ENCODE assay signal across 22 cellular contexts in the genomic region with DNA sequence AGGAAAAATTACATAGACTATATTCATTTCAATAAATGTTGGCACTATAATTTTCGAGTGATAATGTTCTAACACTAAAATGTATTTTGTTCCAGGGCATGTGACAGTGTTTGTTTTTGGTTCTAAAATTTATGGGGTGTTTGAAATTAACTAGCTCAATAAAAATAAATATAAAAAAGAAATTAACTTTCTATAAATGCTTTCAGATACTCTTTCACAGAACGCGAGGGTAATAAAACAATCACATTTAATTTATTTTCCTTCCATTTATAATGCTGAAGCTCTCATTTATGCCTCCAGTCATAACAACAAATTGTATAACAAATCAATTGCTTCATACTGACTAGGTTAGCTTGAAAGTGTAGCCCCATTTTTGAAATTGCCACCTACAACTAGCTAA.
A peak's percentile ranks its signal among the peaks of the same experiment; 100 is the strongest.
DNase-seq lines count a peak whose midpoint lies in the region; ATAC-seq, FAIRE-seq and TF ChIP-seq lines count a peak whose summit lies in the region.
"Had no signal": no experiment of that assay in that cellular context is flagged by ENCODE, and none has a peak within 500 bp of the region (broad histone marks: within the 10 kb centered on the region; RNA-seq: fewer than 3 reads in every experiment).

No MANE protein-coding gene starts in this region.

- H3K27ac Mint-ChIP-seq in Calu3 (ENCODE audit: unreplicated experiment): peak overlapping the region; percentile 90
- H3K27ac Mint-ChIP-seq: B cell; CD4-positive, alpha-beta T cell; CD8-positive, alpha-beta T cell had no signal

- no TSS peak for BruUV-seq in Calu3 (replicated peaks; lab: Mats Ljungman, UMichigan)
- no TSS peak for BruUV-seq in PC-3 (replicated peaks; lab: Mats Ljungman, UMichigan)

- no peaks in the 10 kb centered on the region for H3K9me3 ChIP-seq in HEK293 (ENCODE audit: control insufficient read depth, insufficient read depth, low read depth, low read length)
- H3K9me3 ChIP-seq in PC-3 (ENCODE audit: low read length): no peaks in the 10 kb centered on the region
- no peaks in the 10 kb centered on the region for H3K9me3 ChIP-seq in pancreas
- H3K9me3 ChIP-seq: A549; BLaER1 treated with 17β-estradiol and CSF1 and Interleukin-3, amounts not matched to agents 10 nM and 100 nM; Caco-2 had no signal

- H3K79me2 ChIP-seq in PC-3 (ENCODE audit: low read length): no peaks in the 10 kb centered on the region

- ATAC-seq in PC-3 (no peak), pancreas (no peak), GM19395 (IDR thresholded peaks at IDR 0.05; ENCODE audit: unreplicated experiment) (no peak), GM18870 (IDR thresholded peaks at IDR 0.05; ENCODE audit: unreplicated experiment) (no peak)
- ATAC-seq: A549; CD8-positive, alpha-beta T cell had no signal

- H3K27ac ChIP-seq in HEK293 (ENCODE audit: extremely low read depth, low read depth, low read length): no peak overlapping the region
- H3K27ac ChIP-seq in PC-3 (ENCODE audit: low read length): no peak overlapping the region
- H3K27ac ChIP-seq in pancreas: no peak overlapping the region
- H3K27ac ChIP-seq: A549; BLaER1 treated with 17β-estradiol and CSF1 and Interleukin-3, amounts not matched to agents 10 nM and 100 nM; C4-2B had no signal

- peaks cover 8% of the 10 kb centered on the region for H3K4me1 Mint-ChIP-seq in Calu3 (ENCODE audit: low read depth, unreplicated experiment)
- H3K4me1 Mint-ChIP-seq: B cell had no signal

- H3K4me2 ChIP-seq in PC-3 (ENCODE audit: low read length): peak overlapping the region; percentile 68
- H3K4me2 ChIP-seq: A549; BLaER1 treated with 17β-estradiol and CSF1 and Interleukin-3, amounts not matched to agents 10 nM and 100 nM had no signal

- no peak overlapping the region for H2AFZ ChIP-seq in PC-3 (ENCODE audit: low read length)

- POLR2A ChIA-PET in HEK293 (lab: Yijun Ruan, JAX): no interaction called here
- POLR2A ChIA-PET in PC-3 (lab: Charles Lee; ENCODE audit: unreplicated experiment): no interaction called here

- H3K9me2 ChIP-seq in PC-3 (replicated peaks; ENCODE audit: low read length): no peaks in the 10 kb centered on the region

- H3K4me3 Mint-ChIP-seq in Calu3 (ENCODE audit: low read depth, unreplicated experiment): no peak overlapping the region
- H3K4me3 Mint-ChIP-seq: B cell; CD4-positive, alpha-beta T cell; CD8-positive, alpha-beta T cell had no signal

- no peaks in the 10 kb centered on the region for H3K27me3 Mint-ChIP-seq in Calu3 (ENCODE audit: unreplicated experiment)
- H3K27me3 Mint-ChIP-seq: B cell; CD4-positive, alpha-beta T cell had no signal

- no peaks in the 10 kb centered on the region for H4K20me1 ChIP-seq in PC-3 (ENCODE audit: low read length)
- H4K20me1 ChIP-seq: BLaER1 treated with 17β-estradiol and CSF1 and Interleukin-3, amounts not matched to agents 10 nM and 100 nM had no signal

- intact Hi-C loops in Calu3 (cut with micrococcal nuclease; ENCODE audit: unreplicated experiment) (no loop called here), PC-3 (cut with micrococcal nuclease) (no loop called here), pancreas (cut with DNase I) (no loop called here)

- H3K9ac ChIP-seq in PC-3 (ENCODE audit: low read length): no peak overlapping the region
- H3K9ac ChIP-seq: BLaER1 treated with 17β-estradiol and CSF1 and Interleukin-3, amounts not matched to agents 10 nM and 100 nM had no signal

- H3K27me3 ChIP-seq in PC-3 (ENCODE audit: low read length) (no peaks in the 10 kb centered on the region), pancreas (no peaks in the 10 kb centered on the region)
- H3K27me3 ChIP-seq: BLaER1 treated with 17β-estradiol and CSF1 and Interleukin-3, amounts not matched to agents 10 nM and 100 nM had no signal

- H3K4me3 ChIP-seq in HEK293 (ENCODE audit: low read depth, low read length): no peak overlapping the region
- H3K4me3 ChIP-seq in PC-3 (ENCODE audit: low read length): no peak overlapping the region
- H3K4me3 ChIP-seq in pancreas: no peak overlapping the region
- H3K4me3 ChIP-seq: A549; BLaER1 treated with 17β-estradiol and CSF1 and Interleukin-3, amounts not matched to agents 10 nM and 100 nM had no signal

- H3K36me3 ChIP-seq in HEK293 (ENCODE audit: control insufficient read depth in 2 of 2, insufficient read depth in 1 of 2, low read length in 2 of 2): no peaks in the 10 kb centered on the region
- no peaks in the 10 kb centered on the region for H3K36me3 ChIP-seq in PC-3 (ENCODE audit: low read depth, low read length)
- no peaks in the 10 kb centered on the region for H3K36me3 ChIP-seq in pancreas
- H3K36me3 ChIP-seq: BLaER1 treated with 17β-estradiol and CSF1 and Interleukin-3, amounts not matched to agents 10 nM and 100 nM had no signal

- H3K36me3 Mint-ChIP-seq in Calu3 (ENCODE audit: insufficient read depth, unreplicated experiment): peaks cover 6% of the 10 kb centered on the region
- H3K36me3 Mint-ChIP-seq: CD8-positive, alpha-beta T cell had no signal

- 73 to 74% methylated on average over 3 of the region's 3 CpGs for WGBS in pancreas, 2 donors

- no peak for TF ChIP-seq CTCF in Calu3 (IDR thresholded peaks at IDR 0.05; ENCODE audit: unreplicated experiment)
- no peak for TF ChIP-seq CTCF in HEK293 (tag by site-specific recombination; IDR thresholded peaks at IDR 0.05)
- no peak for TF ChIP-seq CTCF in PC-3 (conservative IDR thresholded peaks at IDR 0.05; ENCODE audit: low read depth, low read length)
- TF ChIP-seq CTCF in pancreas (IDR thresholded peaks at IDR 0.05): no peak

- peak; percentile 5 for FAIRE-seq in pancreas (lab: Jason Lieb, UNC)
- FAIRE-seq: A549, GM12891 had no signal

- CTCF ChIA-PET in Calu3 (lab: Charles Lee): no interaction called here
- CTCF ChIA-PET in HEK293 (lab: Yijun Ruan, JAX): no interaction called here
- CTCF ChIA-PET in PC-3 (lab: Charles Lee): no interaction called here

- DNase-seq in Calu3 (no peak), PC-3 (no peak), pancreas (no peak), NCI-H82 (lab: John Stamatoyannopoulos, UW) (no peak), DMS53 (lab: John Stamatoyannopoulos, UW) (no peak)
- DNase-seq: AML-193; CD4-positive, alpha-beta T cell; CD8-positive, alpha-beta T cell; DMS 273 treated with DMSO at 0.1 percent for 48 hours; DMS79; DND-41; EL; GDM1 had no signal

- peaks cover 4% of the 10 kb centered on the region for H3F3A ChIP-seq in PC-3 (ENCODE audit: low read length, unreplicated experiment)

- H3K4me1 ChIP-seq in HEK293 (ENCODE audit: control insufficient read depth, insufficient read depth, low read length) (0 out of 2 replicates have a peak, but pooled peaks cover 2% of the 10 kb centered on the region), PC-3 (ENCODE audit: insufficient read depth, low read length) (peaks cover 27% of the 10 kb centered on the region), pancreas (peaks cover 0 to 4% (median 3%) of the 10 kb centered on the region in 3 donors)
- H3K4me1 ChIP-seq: BLaER1 treated with 17β-estradiol and CSF1 and Interleukin-3, amounts not matched to agents 10 nM and 100 nM had no signal

- no peaks in the 10 kb centered on the region for H3K9me3 Mint-ChIP-seq in Calu3 (ENCODE audit: low read depth, unreplicated experiment)
- H3K9me3 Mint-ChIP-seq: CD4-positive, alpha-beta T cell; CD8-positive, alpha-beta T cell had no signal

TF ChIP-seq in HEK293, 187 proteins besides CTCF, POLR2A, EP300 and RAD21 (continues in another document):
- TF ChIP-seq HOXA7 (CRISPR knock-in tag; IDR thresholded peaks at IDR 0.05; ENCODE audit: borderline replicate concordance) (no peak), ZFP69B (tag by site-specific recombination; IDR thresholded peaks at IDR 0.05) (no peak), ZNF747 (tag by site-specific recombination; IDR thresholded peaks at IDR 0.05) (no peak), ZNF514 (tag by site-specific recombination; IDR thresholded peaks at IDR 0.05) (no peak), BCL6B (tag by site-specific recombination; IDR thresholded peaks at IDR 0.05) (peak; percentile 73; the same call in 1 of the 2 replicates), GLIS1 (tag by site-specific recombination; IDR thresholded peaks at IDR 0.05) (no peak), ZNF23 (tag by site-specific recombination; IDR thresholded peaks at IDR 0.05; ENCODE audit: borderline replicate concordance) (no peak), PRDM6 (tag by site-specific recombination; IDR thresholded peaks at IDR 0.05) (peak; percentile 23; the same call in 1 of the 2 replicates), YY2 (tag by site-specific recombination; IDR thresholded peaks at IDR 0.05) (no peak), ZNF174 (tag by site-specific recombination; IDR thresholded peaks at IDR 0.05) (no peak)
- TF ChIP-seq, protein P1, sequence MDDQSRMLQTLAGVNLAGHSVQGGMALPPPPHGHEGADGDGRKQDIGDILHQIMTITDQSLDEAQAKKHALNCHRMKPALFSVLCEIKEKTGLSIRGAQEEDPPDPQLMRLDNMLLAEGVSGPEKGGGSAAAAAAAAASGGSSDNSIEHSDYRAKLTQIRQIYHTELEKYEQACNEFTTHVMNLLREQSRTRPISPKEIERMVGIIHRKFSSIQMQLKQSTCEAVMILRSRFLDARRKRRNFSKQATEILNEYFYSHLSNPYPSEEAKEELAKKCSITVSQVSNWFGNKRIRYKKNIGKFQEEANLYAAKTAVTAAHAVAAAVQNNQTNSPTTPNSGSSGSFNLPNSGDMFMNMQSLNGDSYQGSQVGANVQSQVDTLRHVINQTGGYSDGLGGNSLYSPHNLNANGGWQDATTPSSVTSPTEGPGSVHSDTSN (CRISPR knock-in tag; IDR thresholded peaks at IDR 0.05): no peak
